ENCODE assay signal across 9 cellular contexts in the genomic region with DNA sequence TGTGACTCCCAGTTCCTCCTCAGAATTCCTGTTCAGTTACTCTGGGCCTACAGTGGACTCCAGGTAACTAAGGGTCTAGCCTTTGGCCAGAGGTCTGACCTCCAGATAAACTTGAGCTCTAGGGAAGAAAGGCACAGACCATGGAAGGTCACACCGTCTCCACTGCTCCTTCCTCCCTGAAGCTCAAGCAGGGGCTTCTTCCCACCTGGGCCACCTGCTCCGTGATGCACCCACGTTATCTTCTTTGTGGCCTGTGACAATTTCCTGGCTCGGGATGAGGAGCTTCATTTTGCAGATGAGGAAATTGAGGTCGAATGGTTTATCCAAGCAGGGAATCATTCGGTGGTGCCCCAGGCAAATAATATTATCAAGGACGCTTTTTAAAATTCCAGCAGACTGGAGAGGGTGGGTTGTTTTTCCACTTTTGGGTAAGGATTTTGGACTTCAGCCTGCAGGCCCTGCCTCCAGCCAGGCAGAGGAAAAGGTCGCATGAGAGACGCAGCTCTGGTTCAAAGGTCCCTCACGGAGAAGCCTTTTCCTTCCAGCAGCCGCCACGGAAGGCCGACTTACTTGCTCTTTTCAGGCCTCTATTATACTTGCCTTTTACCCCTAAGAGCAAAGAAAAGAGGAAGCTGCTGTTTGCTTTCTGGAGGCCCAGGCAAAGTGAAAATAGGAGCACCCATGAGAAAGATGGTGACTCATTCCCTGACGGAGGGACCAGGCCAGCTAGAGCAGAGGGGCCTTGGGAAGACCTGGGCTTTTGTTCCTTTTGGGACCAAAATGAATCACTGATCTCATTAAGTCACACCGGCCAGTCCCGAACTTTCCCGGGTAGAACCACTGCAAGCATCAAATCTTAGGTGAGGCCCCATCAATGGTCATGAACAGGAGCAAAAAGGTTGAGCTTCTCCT. TPM values are rescaled to one million over a fixed set of nuclear protein-coding genes. Genes with fewer than 3 reads are reported as not detected.
DNase-seq lines count a peak whose midpoint lies in the region; ATAC-seq and TF ChIP-seq lines count a peak whose summit lies in the region.
"Had no signal": no experiment of that assay in that cellular context is flagged by ENCODE, and none has a peak within 500 bp of the region (broad histone marks: within the 10 kb centered on the region; RNA-seq: fewer than 3 reads in every experiment).

No MANE protein-coding gene starts in this region.

- no peaks in the 10 kb centered on the region for H3K27me3 Mint-ChIP-seq in stimulated activated naive B cell treated with anti-CD40 and anti-IgM and Interleukin-4, amounts not matched to agents 10 μg/mL and 1 μg/mL and 100 μg/mL, for 72 hours

- H3K27ac Mint-ChIP-seq in stimulated activated naive B cell treated with anti-CD40 and anti-IgM and Interleukin-4, amounts not matched to agents 10 μg/mL and 1 μg/mL and 100 μg/mL, for 72 hours = peak overlapping the region; percentile 90

- peak; percentile 70 for DNase-seq in GM23248
- DNase-seq in SIG-M5 (lab: John Stamatoyannopoulos, UW) = peak; percentile 34
- peak; percentile 72 for DNase-seq in fibroblast of villous mesenchyme (ENCODE audit: low read depth)
- peak; percentile 41 for DNase-seq in stimulated activated naive B cell treated with anti-CD40 and anti-IgM and Interleukin-4, amounts not matched to agents 10 μg/mL and 1 μg/mL and 100 μg/mL, for 72 hours
- DNase-seq in COLO668 (lab: John Stamatoyannopoulos, UW; ENCODE audit: unreplicated experiment) = no peak
- DNase-seq in SHP77 (lab: John Stamatoyannopoulos, UW) = no peak
- DNase-seq in foreskin keratinocyte = no peak

- no peaks in the 10 kb centered on the region for H4K20me1 ChIP-seq in GM23248 (ENCODE audit: insufficient read depth)

- H3K79me2 ChIP-seq in GM23248 (ENCODE audit: insufficient read depth) = peaks cover 9% of the 10 kb centered on the region; the same call in 1 of the 2 replicates

- peak overlapping the region; percentile 69 for H3K9ac ChIP-seq in GM23248

- no peaks in the 10 kb centered on the region for H3K9me3 ChIP-seq in GM23248 (ENCODE audit: low read depth)

- peaks cover 2 to 4% of the 10 kb centered on the region in 2 donors for H3K9me3 Mint-ChIP-seq in stimulated activated naive B cell treated with anti-CD40 and anti-IgM and Interleukin-4, amounts not matched to agents 10 μg/mL and 1 μg/mL and 100 μg/mL, for 72 hours

- peak; percentile 76 to 87 for ATAC-seq in stimulated activated naive B cell treated with anti-CD40 and anti-IgM and Interleukin-4, amounts not matched to agents 10 μg/mL and 1 μg/mL and 100 μg/mL, for 72 hours (replicated peaks)
- no peak for ATAC-seq in GM21515 (IDR thresholded peaks at IDR 0.05; ENCODE audit: unreplicated experiment)
- ATAC-seq in foreskin keratinocyte = no peak

- peaks cover 31 to 32% of the 10 kb centered on the region in 2 donors for H3K4me1 Mint-ChIP-seq in stimulated activated naive B cell treated with anti-CD40 and anti-IgM and Interleukin-4, amounts not matched to agents 10 μg/mL and 1 μg/mL and 100 μg/mL, for 72 hours

- H3F3A ChIP-seq in GM23248 (ENCODE audit: insufficient read depth) = peaks cover 45% of the 10 kb centered on the region

- H3K4me3 ChIP-seq in GM23248 (no peak overlapping the region), fibroblast of villous mesenchyme (ENCODE audit: low read depth, low read length) (no peak overlapping the region)
- H3K4me3 ChIP-seq: SK-N-MC had no signal

- peaks cover 2 to 7% of the 10 kb centered on the region in 2 donors for H3K36me3 Mint-ChIP-seq in stimulated activated naive B cell treated with anti-CD40 and anti-IgM and Interleukin-4, amounts not matched to agents 10 μg/mL and 1 μg/mL and 100 μg/mL, for 72 hours

- H2AFZ ChIP-seq in GM23248 = peak overlapping the region; percentile 29; the same call in 1 of the 2 replicates

- WGBS in GM23248 (ENCODE audit: low coverage in 1 of 2, low lambda C conversion rate in 2 of 2, missing lambda C conversion rate in 2 of 2), 2 experiments = 79 to 80% methylated on average over 17 of the region's 17 CpGs

- in situ Hi-C loops in GM23248 (cut with MboI) = no loop called here

- H3K4me3 Mint-ChIP-seq in stimulated activated naive B cell treated with anti-CD40 and anti-IgM and Interleukin-4, amounts not matched to agents 10 μg/mL and 1 μg/mL and 100 μg/mL, for 72 hours = peak overlapping the region; percentile 56 to 57

- H3K27me3 ChIP-seq in GM23248 (replicated peaks; ENCODE audit: insufficient read depth) (no peaks in the 10 kb centered on the region), foreskin keratinocyte (no peaks in the 10 kb centered on the region)

- no peaks in the 10 kb centered on the region for H3K36me3 ChIP-seq in GM23248 (ENCODE audit: low read depth)

- no peaks in the 10 kb centered on the region for H3K9me2 ChIP-seq in GM23248 (ENCODE audit: insufficient read depth)

- H3K27ac ChIP-seq in GM23248 (peak overlapping the region; percentile 82), foreskin keratinocyte (no peak overlapping the region)
- H3K27ac ChIP-seq: SK-N-MC had no signal

- peak overlapping the region; percentile 40 for H3K4me2 ChIP-seq in GM23248 (ENCODE audit: unreplicated experiment)

- no peak for TF ChIP-seq CTCF in fibroblast of villous mesenchyme (IDR thresholded peaks at IDR 0.05; ENCODE audit: insufficient read depth, low read depth, low read length)
- TF ChIP-seq CTCF in foreskin keratinocyte (conservative IDR thresholded peaks at IDR 0.05) = no peak

- H3K4me1 ChIP-seq in GM23248 (ENCODE audit: insufficient read depth) = peaks cover 59% of the 10 kb centered on the region
- H3K4me1 ChIP-seq in foreskin keratinocyte = peaks cover 11% of the 10 kb centered on the region

RNA-seq across cellular contexts. Expression of a gene that starts 22.8 kb away (rescaled TPM):
- total RNA-seq in GM23248 (2014; rRNA removed; shearing (Covaris generic)) = 443 and 459 TPM in 2 replicates
- 264 and 269 TPM in 2 replicates for polyA plus RNA-seq in GM23248 (2016; fragmentation: Nextera tagmentation; extraction: Ambion mirVana)
- total RNA-seq in fibroblast of villous mesenchyme = 98.2 and 246 TPM in 2 replicates
- 10.2 and 14.2 TPM in 2 replicates for total RNA-seq in foreskin keratinocyte
- 6.2 and 10.7 TPM in 2 replicates for polyA plus RNA-seq in foreskin keratinocyte

RNA-seq across cellular contexts. Expression of a gene that starts 40.2 kb away (rescaled TPM):
- 233 and 235 TPM in 2 replicates for total RNA-seq in GM23248 (2014; rRNA removed; shearing (Covaris generic))
- 66.4 and 75.8 TPM in 2 replicates for polyA plus RNA-seq in GM23248 (2016; fragmentation: Nextera tagmentation; extraction: Ambion mirVana)
- 89.5 and 139 TPM in 2 replicates for total RNA-seq in fibroblast of villous mesenchyme
- 86.8 and 90.9 TPM in 2 replicates for total RNA-seq in foreskin keratinocyte
- polyA plus RNA-seq in foreskin keratinocyte = 54.3 and 61.3 TPM in 2 replicates

Comparison
In these comparisons a context has a peak if more than half of its experiments do, and no peak if none do; other contexts are left out.
1. DNase-seq: peak in GM23248 (single experiment), SIG-M5 (single experiment), fibroblast of villous mesenchyme (single experiment) and stimulated activated naive B cell treated with anti-CD40 and anti-IgM and Interleukin-4, amounts not matched to agents 10 μg/mL and 1 μg/mL and 100 μg/mL, for 72 hours (single experiment); none in COLO668 (single experiment), SHP77 (0 of 2) and foreskin keratinocyte (0 of 2).
2. ATAC-seq: peak in stimulated activated naive B cell treated with anti-CD40 and anti-IgM and Interleukin-4, amounts not matched to agents 10 μg/mL and 1 μg/mL and 100 μg/mL, for 72 hours (2 of 2); none in GM21515 (single experiment) and foreskin keratinocyte (single experiment).